In the genomic region with DNA sequence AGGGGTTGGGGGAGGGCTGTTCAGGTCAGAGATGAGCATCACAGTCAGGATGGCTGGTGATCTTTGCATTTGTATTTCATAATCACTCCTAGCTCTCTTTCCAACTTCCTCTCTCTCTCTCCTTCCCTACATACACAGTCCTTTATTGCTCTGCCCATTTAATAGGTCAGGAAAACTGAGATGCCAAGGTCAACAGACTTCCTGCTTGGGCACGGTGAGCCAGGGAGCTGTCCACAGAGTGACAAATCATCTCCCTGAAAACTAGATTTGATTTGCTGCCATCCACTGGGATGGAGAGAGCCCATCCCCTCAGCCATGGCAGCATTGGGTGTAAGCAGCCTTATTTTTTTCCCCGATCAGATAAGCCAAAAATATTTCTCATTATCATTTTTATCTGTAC, we compare ENCODE assay signal across 17 cellular contexts.
DNase-seq lines count a peak whose midpoint lies in the region; ATAC-seq and TF ChIP-seq lines count a peak whose summit lies in the region.
"Had no signal": no experiment of that assay in that cellular context is flagged by ENCODE, and none has a peak within 500 bp of the region (broad histone marks: within the 10 kb centered on the region; RNA-seq: fewer than 3 reads in every experiment).

No MANE protein-coding gene starts in this region.

- peaks cover 7% of the 10 kb centered on the region for H3K27me3 Mint-ChIP-seq in neural progenitor cell (ENCODE audit: insufficient read depth, low read depth)

- no peak overlapping the region for H3K27ac ChIP-seq in neural progenitor cell
- H3K27ac ChIP-seq: C4-2B had no signal

- DNase-seq in NOMO-1 treated with DMSO at 0.1 percent for 48 hours (lab: John Stamatoyannopoulos, UW; ENCODE audit: unreplicated experiment) (peak; percentile 45), NOMO-1 treated with dmso at 0.1 percent for 144 hours (lab: John Stamatoyannopoulos, UW; ENCODE audit: unreplicated experiment) (no peak), MV-4-11 (lab: John Stamatoyannopoulos, UW) (peak; percentile 25), SKM-1 treated with dmso at 0.1 percent for 144 hours (lab: John Stamatoyannopoulos, UW; ENCODE audit: unreplicated experiment) (peak; percentile 29), neural progenitor cell (ENCODE audit: low spot score) (no peak), NCI-H146 (lab: John Stamatoyannopoulos, UW) (no peak), GF-D8 (lab: John Stamatoyannopoulos, UW) (no peak)
- DNase-seq: BE2C; CD8-positive, alpha-beta T cell; COR-L47; DMS153; DMS79 treated with DMSO at 0.1 percent for 48 hours; EL; GOT3; H9 had no signal

- TF ChIP-seq CTCF in neural progenitor cell (IDR thresholded peaks at IDR 0.05): no peak

- H3K27me3 ChIP-seq in neural progenitor cell: no peaks in the 10 kb centered on the region
- H3K27me3 ChIP-seq: BE2C had no signal

- no peaks in the 10 kb centered on the region for H3K9me3 ChIP-seq in neural progenitor cell (ENCODE audit: low read depth)
- H3K9me3 ChIP-seq: BE2C had no signal

- H3K4me1 Mint-ChIP-seq in neural progenitor cell: peaks cover 61% of the 10 kb centered on the region

- H3K4me1 ChIP-seq in neural progenitor cell: peaks cover 24% of the 10 kb centered on the region
- H3K4me1 ChIP-seq: BE2C had no signal

- H3K4me3 Mint-ChIP-seq in neural progenitor cell: no peak overlapping the region
- H3K4me3 Mint-ChIP-seq: CD8-positive, alpha-beta T cell; H9 had no signal

- H3K36me3 ChIP-seq in neural progenitor cell: no peaks in the 10 kb centered on the region
- H3K36me3 ChIP-seq: BE2C had no signal

- H3K4me2 ChIP-seq in neural progenitor cell: no peak overlapping the region

- no peak for ATAC-seq in HG02981 (IDR thresholded peaks at IDR 0.05; ENCODE audit: unreplicated experiment)
- ATAC-seq: CD8-positive, alpha-beta T cell had no signal

- peaks cover under 1% of the 10 kb centered on the region for H3F3A ChIP-seq in neural progenitor cell (ENCODE audit: low read depth)

- no peaks in the 10 kb centered on the region for H3K36me3 Mint-ChIP-seq in neural progenitor cell
- H3K36me3 Mint-ChIP-seq: CD8-positive, alpha-beta T cell had no signal

- H2AFZ ChIP-seq in neural progenitor cell (replicated peaks): no peak overlapping the region

- H3K4me3 ChIP-seq in neural progenitor cell: no peak overlapping the region

- no peaks in the 10 kb centered on the region for H3K79me2 ChIP-seq in neural progenitor cell (ENCODE audit: low read depth)

- no peaks in the 10 kb centered on the region for H4K20me1 ChIP-seq in neural progenitor cell (ENCODE audit: low read depth)

- no peaks in the 10 kb centered on the region for H3K9me3 Mint-ChIP-seq in neural progenitor cell
- H3K9me3 Mint-ChIP-seq: CD8-positive, alpha-beta T cell had no signal

- peak overlapping the region; percentile 42 for H3K27ac Mint-ChIP-seq in neural progenitor cell
- H3K27ac Mint-ChIP-seq: CD8-positive, alpha-beta T cell; H9 had no signal

- no peak overlapping the region for H3K9ac ChIP-seq in neural progenitor cell

Comparison
In these comparisons a context has a peak if more than half of its experiments do, and no peak if none do; other contexts are left out.
1. DNase-seq: peak in NOMO-1 treated with DMSO at 0.1 percent for 48 hours (single experiment), MV-4-11 (single experiment) and SKM-1 treated with dmso at 0.1 percent for 144 hours (single experiment); none in NOMO-1 treated with dmso at 0.1 percent for 144 hours (single experiment), neural progenitor cell (single experiment), NCI-H146 (single experiment) and GF-D8 (single experiment).